In genomic region chr6:57673281-57673680, GRCh38 we compare ENCODE assay signal across 7 cellular contexts.
DNase-seq lines count a peak whose midpoint lies in the region; TF ChIP-seq lines count a peak whose summit lies in the region.
"Not testable (repeated sequence)": the region's sequence is repeated elsewhere in the genome, so short reads cannot be mapped to it uniquely, and the experiment has no call there.

No MANE protein-coding gene starts in this region.

- H3K27ac ChIP-seq in H9 (ENCODE audit: insufficient read length, low read depth, low read length); WERI-Rb-1; endodermal cell (ENCODE audit: low read depth, low read length); iPS DF 6.9 (ENCODE audit: low read length): not testable (repeated sequence)

- H2AFZ ChIP-seq in H9 (ENCODE audit: low read length), result not testable (repeated sequence)

- not testable (repeated sequence) for H2AK5ac ChIP-seq in H9 (ENCODE audit: insufficient read length, low read length)

- not testable (repeated sequence) for H3K9me3 ChIP-seq in H9 (ENCODE audit: control insufficient read depth, low read depth, low read length); WERI-Rb-1 (ENCODE audit: severe bottlenecking); endodermal cell (ENCODE audit: control insufficient read depth, low read length); iPS DF 6.9 (ENCODE audit: control insufficient read depth, insufficient read depth, low read length)

- peak; percentile 43; the same call in 2 of the 3 replicates for TF ChIP-seq CTCF in H9 (conservative IDR thresholded peaks at IDR 0.05)
- peak; percentile 55 for TF ChIP-seq CTCF in WERI-Rb-1 (IDR thresholded peaks at IDR 0.05; ENCODE audit: low read depth, low read length)
- peak; percentile 58 for TF ChIP-seq CTCF in endodermal cell (conservative IDR thresholded peaks at IDR 0.05)

- not testable (repeated sequence) for H2BK20ac ChIP-seq in H9 (ENCODE audit: low read depth, low read length, poor library complexity, severe bottlenecking)

- H3K4me1 ChIP-seq in H9 (ENCODE audit: insufficient read depth, low read length); endodermal cell (ENCODE audit: control insufficient read depth, insufficient read depth, low read length); iPS DF 6.9 (ENCODE audit: control insufficient read depth, insufficient read depth, low read length): not testable (repeated sequence)

- H2BK120ac ChIP-seq in H9 (ENCODE audit: low read depth, low read length, poor library complexity, severe bottlenecking), result not testable (repeated sequence)

- DNase-seq in DMS 273 (lab: John Stamatoyannopoulos, UW; ENCODE audit: unreplicated experiment), result peak; percentile 23
- peak; percentile 56 for DNase-seq in H9
- peak; percentile 35 for DNase-seq in MV-4-11 (lab: John Stamatoyannopoulos, UW)
- peak; percentile 64 for DNase-seq in OCI-M1 (lab: John Stamatoyannopoulos, UW)
- peak; percentile 56 for DNase-seq in WERI-Rb-1
- DNase-seq in endodermal cell, result peak; percentile 77
- peak; percentile 16 for DNase-seq in iPS DF 6.9 (ENCODE audit: low read depth, low spot score)

- not testable (repeated sequence) for H3K4me3 ChIP-seq in WERI-Rb-1 (ENCODE audit: low read depth, low read length); endodermal cell (ENCODE audit: low read length); iPS DF 6.9 (ENCODE audit: low read length)

- H4K20me1 ChIP-seq in H9 (ENCODE audit: control insufficient read depth, insufficient read depth, insufficient read length), result not testable (repeated sequence)

- not testable (repeated sequence) for H3K79me1 ChIP-seq in H9 (ENCODE audit: insufficient read depth, low read depth, low read length, poor library complexity, severe bottlenecking)

- H3K18ac ChIP-seq in H9 (ENCODE audit: insufficient read length, low read depth, low read length), result not testable (repeated sequence)

- H3K4me3 Mint-ChIP-seq in H9, endodermal cell: not testable (repeated sequence)

- not testable (repeated sequence) for H2BK15ac ChIP-seq in H9 (ENCODE audit: low read depth, low read length)

- not testable (repeated sequence) for H3K79me2 ChIP-seq in H9 (ENCODE audit: insufficient read depth, low read length)

- H3K56ac ChIP-seq in H9 (ENCODE audit: insufficient read length, low read depth, low read length), result not testable (repeated sequence)

- H3K23me2 ChIP-seq in H9 (ENCODE audit: insufficient read length, low read depth, low read length, poor library complexity, severe bottlenecking), result not testable (repeated sequence)

- not testable (repeated sequence) for H4K5ac ChIP-seq in H9 (ENCODE audit: insufficient read length, low read depth, low read length)

- H3K4ac ChIP-seq in H9 (ENCODE audit: low read depth, low read length), result not testable (repeated sequence)

- not testable (repeated sequence) for H3T11ph ChIP-seq in H9 (ENCODE audit: low read length)

- not testable (repeated sequence) for H3K4me2 ChIP-seq in H9 (ENCODE audit: insufficient read depth, insufficient read length, low read length)

- H3K27ac Mint-ChIP-seq in H9, endodermal cell: not testable (repeated sequence)

- peaks cover 23 to 24% of the 10 kb centered on the region in 2 experiments for H3K4me1 Mint-ChIP-seq in H9
- not testable (repeated sequence) for H3K4me1 Mint-ChIP-seq in endodermal cell

- H3K14ac ChIP-seq in H9 (ENCODE audit: insufficient read depth, low read length), result not testable (repeated sequence)

- H4K8ac ChIP-seq in H9 (replicated peaks; ENCODE audit: insufficient read length, low read depth, low read length), result not testable (repeated sequence)

- not testable (repeated sequence) for H3K27me3 ChIP-seq in H9 (ENCODE audit: insufficient read depth, low read length); endodermal cell (ENCODE audit: control insufficient read depth, insufficient read depth, low read length, poor library complexity, severe bottlenecking); iPS DF 6.9 (ENCODE audit: control insufficient read depth, insufficient read depth, low read length)
- H3K27me3 ChIP-seq in WERI-Rb-1 (ENCODE audit: insufficient read depth, low read depth, severe bottlenecking), result peaks cover 24% of the 10 kb centered on the region

- not testable (repeated sequence) for H2BK5ac ChIP-seq in H9 (ENCODE audit: insufficient read length, low read length)

- peaks cover 12 to 17% of the 10 kb centered on the region in 2 experiments for H3K9me3 Mint-ChIP-seq in H9
- not testable (repeated sequence) for H3K9me3 Mint-ChIP-seq in endodermal cell

- whole genome bisulfite sequencing in H9 (ENCODE audit: extremely low coverage, insufficient read length, low lambda C conversion rate), result no CpG with 5 or more reads among the region's 1 CpG
- WGBS in endodermal cell (ENCODE audit: insufficient coverage in 1 of 2, insufficient read length in 1 of 2), 2 experiments, result 80 to 87% methylated on average over 1 of the region's 1 CpG
- WGBS in iPS DF 6.9 (ENCODE audit: insufficient coverage, insufficient read length), result no CpG with 5 or more reads among the region's 1 CpG

- not testable (repeated sequence) for H3K9ac ChIP-seq in H9 (ENCODE audit: extremely low read depth, insufficient read length, low read length); endodermal cell (ENCODE audit: extremely low read depth, low read length, poor library complexity, severe bottlenecking)

- H2BK12ac ChIP-seq in H9 (ENCODE audit: insufficient read length, low read depth, low read length), result not testable (repeated sequence)

- H4K91ac ChIP-seq in H9 (ENCODE audit: insufficient read length, low read depth, low read length), result not testable (repeated sequence)

- H3K36me3 ChIP-seq in WERI-Rb-1; endodermal cell (ENCODE audit: control insufficient read depth, insufficient read depth, low read length); iPS DF 6.9 (ENCODE audit: control insufficient read depth, insufficient read depth, low read length): not testable (repeated sequence)

- H3K23ac ChIP-seq in H9 (ENCODE audit: insufficient read length, low read depth, low read length), result not testable (repeated sequence)

- not testable (repeated sequence) for H3K27me3 Mint-ChIP-seq in H9 (ENCODE audit: low read depth); endodermal cell (ENCODE audit: insufficient read depth)

- H3K36me3 Mint-ChIP-seq in H9 (ENCODE audit: insufficient read depth in 1 of 3, low read depth in 3 of 3); endodermal cell (ENCODE audit: low read depth): not testable (repeated sequence)

Comparison
In these comparisons a context has a peak if more than half of its experiments do, and no peak if none do; other contexts are left out.
1. DNase-seq: peak in every context shown above with its lines; median percentile 77 in endodermal cell; 64 in OCI-M1; 56 in H9; 56 in WERI-Rb-1; 35 in MV-4-11; 23 in DMS 273; 16 in iPS DF 6.9.